ENCODE assay signal across 9 cellular contexts in the genomic region with DNA sequence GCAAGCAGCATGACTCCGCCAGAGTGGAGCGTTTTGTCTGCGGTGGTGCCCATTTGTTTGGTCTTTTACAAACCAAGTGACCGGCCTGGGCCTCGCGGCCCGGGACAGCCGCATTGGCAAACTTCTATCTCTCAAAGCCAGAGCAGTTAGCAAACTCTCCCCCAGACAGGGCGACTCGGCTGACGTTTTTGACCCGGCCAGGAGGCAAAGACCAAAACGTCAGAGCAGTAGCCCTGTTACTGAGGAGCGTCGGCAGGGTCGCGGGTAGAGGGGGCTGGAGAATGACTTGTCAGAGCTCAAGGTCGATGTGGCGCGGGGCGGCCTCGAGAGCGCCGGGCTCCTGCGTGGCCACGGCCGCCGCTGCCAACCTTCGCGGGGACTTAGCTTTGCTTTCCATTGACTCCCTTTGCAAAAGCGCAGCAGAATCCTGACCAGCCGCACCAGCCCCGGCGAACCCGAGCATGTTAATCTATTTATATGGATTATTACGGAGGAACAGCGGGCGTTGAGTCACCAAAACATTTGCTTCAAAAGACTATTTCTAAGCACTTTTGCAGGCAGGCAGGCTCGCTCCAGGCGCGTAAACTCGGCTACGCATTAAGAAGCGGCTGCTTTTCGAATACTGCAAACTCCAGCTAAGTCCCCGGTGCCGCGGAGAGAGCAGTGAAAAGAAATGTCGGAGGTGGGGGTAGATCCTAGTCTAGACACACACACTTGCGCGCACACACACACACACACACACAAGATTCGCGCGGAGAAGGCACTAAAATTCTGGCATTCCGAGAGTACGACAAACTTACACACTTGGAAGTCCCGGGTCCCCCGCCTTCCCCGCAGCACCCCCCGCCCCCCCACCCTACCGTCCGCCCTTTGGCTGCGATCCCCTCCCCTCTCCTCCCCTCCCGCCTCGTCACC. TPM values are rescaled to one million over a fixed set of nuclear protein-coding genes. Genes with fewer than 3 reads are reported as not detected.
A peak's percentile ranks its signal among the peaks of the same experiment; 100 is the strongest.
DNase-seq lines count a peak whose midpoint lies in the region; ATAC-seq, FAIRE-seq and TF ChIP-seq lines count a peak whose summit lies in the region.
"Had no signal": no experiment of that assay in that cellular context is flagged by ENCODE, and none has a peak within 500 bp of the region (broad histone marks: within the 10 kb centered on the region; RNA-seq: fewer than 3 reads in every experiment).

No MANE protein-coding gene starts in this region.

- H3K9me3 ChIP-seq in fibroblast of lung (ENCODE audit: control insufficient read depth, insufficient read depth, low read depth, low read length) (no peaks in the 10 kb centered on the region), neuronal stem cell (replicated peaks in 1 of 2; ENCODE audit: control insufficient read depth in 2 of 2, insufficient read depth in 1 of 2, low read depth in 1 of 2, low read length in 2 of 2) (peaks cover 0 to 3% of the 10 kb centered on the region in 2 donors)

- CTCF ChIA-PET in RWPE1 (lab: Yijun Ruan, JAX), result interaction anchor here (0.6 to 1.4 kb wide), 7 partner anchors 162 to 1353 kb away, joined by 3 to 8 read pairs (median 4); no protein-coding TSS in a partner anchor

- H2AK5ac ChIP-seq in neuronal stem cell (ENCODE audit: low read depth, low read length), result peak overlapping the region; percentile 47

- H3K23ac ChIP-seq in neuronal stem cell (ENCODE audit: low read depth, low read length, poor library complexity), result no peak overlapping the region

- H3K9ac ChIP-seq in fibroblast of lung (ENCODE audit: insufficient read depth, low read length) (peak overlapping the region; percentile 20), neuronal stem cell (ENCODE audit: low read depth, low read length, poor library complexity) (peak overlapping the region; percentile 87)

- H2BK5ac ChIP-seq in neuronal stem cell (ENCODE audit: low read length), result peak overlapping the region; percentile 44

- POLR2A ChIA-PET in RWPE1 (lab: Yijun Ruan, JAX; ENCODE audit: low non-redundant PET), result interaction anchor here (0.6 to 1.0 kb wide), 6 partner anchors 9 to 419 kb away, joined by 3 to 12 read pairs (median 4); no protein-coding TSS in a partner anchor

- TF ChIP-seq CTCF in RWPE1 (conservative IDR thresholded peaks at IDR 0.05; ENCODE audit: low read depth), result no peak
- no peak for TF ChIP-seq CTCF in fibroblast of lung (conservative IDR thresholded peaks at IDR 0.05 in 1 of 2, IDR thresholded peaks at IDR 0.05 in 1 of 2; ENCODE audit: low read depth in 1 of 2, low read length in 2 of 2)

- H3K4ac ChIP-seq in neuronal stem cell (ENCODE audit: low read length), result no peak overlapping the region

- H4K20me1 ChIP-seq in fibroblast of lung (ENCODE audit: control insufficient read depth, extremely low read depth, insufficient read depth, low read length), result no peaks in the 10 kb centered on the region

- H3K18ac ChIP-seq in neuronal stem cell (ENCODE audit: low read length), result peak overlapping the region; percentile 55

- ATAC-seq in HG03460 (IDR thresholded peaks at IDR 0.05; ENCODE audit: unreplicated experiment), result no peak

- H3K27ac ChIP-seq in RWPE1 (peak overlapping the region; percentile 89), fibroblast of lung (ENCODE audit: insufficient read depth, low read length) (peak overlapping the region; percentile 22), neuronal stem cell (replicated peaks; ENCODE audit: low read length) (no peak overlapping the region)

- WGBS in neuronal stem cell (ENCODE audit: extremely low coverage in 2 of 2, insufficient read length in 2 of 2, insufficient replicate concordance in 1 of 2), 2 donors, result no CpG with 5 or more reads among the region's 65 CpGs

- H4K91ac ChIP-seq in neuronal stem cell (ENCODE audit: low read depth, low read length, poor library complexity), result no peak overlapping the region

- no peak for TF ChIP-seq POLR2A in H54 (IDR thresholded peaks at IDR 0.05; ENCODE audit: low read depth, low read length)

- DNase-seq in AG20443 (ENCODE audit: low spot score), result peak; percentile 52
- DNase-seq in H54 (ENCODE audit: insufficient read length, low spot score), result peak; percentile 80
- peak; percentile 63 for DNase-seq in RWPE1 (ENCODE audit: low spot score)
- peak; percentile 87 to 90 for DNase-seq in fibroblast of lung (ENCODE audit: low read depth in 2 of 2)
- DNase-seq in neuronal stem cell (ENCODE audit: low spot score), result no peak
- DNase-seq in NCI-H187 (lab: John Stamatoyannopoulos, UW), result no peak
- no peak for DNase-seq in kidney glomerular epithelial cell (lab: John Stamatoyannopoulos, UW)

- H4K8ac ChIP-seq in neuronal stem cell (ENCODE audit: low read depth, low read length), result no peak overlapping the region

- H2AFZ ChIP-seq in fibroblast of lung (ENCODE audit: low read length) (peak overlapping the region; percentile 60), neuronal stem cell (ENCODE audit: low read length) (peak overlapping the region; percentile 83)

- peak overlapping the region; percentile 35 to 94 (median 62) for H3K4me3 ChIP-seq in fibroblast of lung (replicated peaks in 1 of 4; ENCODE audit: control extremely low read depth in 1 of 4, insufficient read depth in 1 of 4, low read depth in 3 of 4, low read length in 4 of 4)
- peak overlapping the region; percentile 65 to 85 for H3K4me3 ChIP-seq in neuronal stem cell (ENCODE audit: low read length in 2 of 2)

- H3K27me3 ChIP-seq in fibroblast of lung (ENCODE audit: control insufficient read depth, insufficient read depth, low read length) (peaks cover 28% of the 10 kb centered on the region), neuronal stem cell (ENCODE audit: control insufficient read depth in 3 of 3, insufficient read depth in 3 of 3, low read depth in 1 of 3, low read length in 3 of 3) (peaks cover 8 to 64% (median 36%) of the 10 kb centered on the region in 3 experiments)

- H3K4me1 ChIP-seq in fibroblast of lung (ENCODE audit: control insufficient read depth, extremely low read depth, insufficient read depth, low read length) (peaks cover 7% of the 10 kb centered on the region), neuronal stem cell (ENCODE audit: control insufficient read depth in 2 of 2, insufficient read depth in 1 of 2, low read depth in 1 of 2, low read length in 2 of 2) (peaks cover 6 to 22% of the 10 kb centered on the region in 2 donors)

- no peak overlapping the region for H2BK15ac ChIP-seq in neuronal stem cell (ENCODE audit: low read length)

- peak overlapping the region; percentile 69 for H2BK12ac ChIP-seq in neuronal stem cell (ENCODE audit: low read length)

- no peak overlapping the region for H3K14ac ChIP-seq in neuronal stem cell (ENCODE audit: low read length)

- H3K36me3 ChIP-seq in fibroblast of lung (ENCODE audit: control insufficient read depth, insufficient read depth, low read length) (peaks cover 6% of the 10 kb centered on the region), neuronal stem cell (replicated peaks in 1 of 2; ENCODE audit: control insufficient read depth in 2 of 2, insufficient read depth in 2 of 2, low read length in 2 of 2) (peaks cover 9 to 16% of the 10 kb centered on the region in 2 donors)

- peak overlapping the region; percentile 96 for H3K4me2 ChIP-seq in fibroblast of lung (ENCODE audit: extremely low read depth, insufficient read depth, low read length)
- peak overlapping the region; percentile 93 for H3K4me2 ChIP-seq in neuronal stem cell (ENCODE audit: insufficient read depth, low read length, poor library complexity, severe bottlenecking)

- FAIRE-seq in H54 (lab: Jason Lieb, UNC), result no peak

- H2BK120ac ChIP-seq in neuronal stem cell (ENCODE audit: low read depth, low read length), result no peak overlapping the region

- peaks cover 30% of the 10 kb centered on the region for H3K79me2 ChIP-seq in fibroblast of lung (ENCODE audit: control insufficient read depth, insufficient read depth, low read length)

- H3K79me1 ChIP-seq in neuronal stem cell (ENCODE audit: low read depth, low read length), result peaks cover 16% of the 10 kb centered on the region

RNA-seq across cellular contexts. Expression of a gene that starts 0.6 kb away (rescaled TPM):
- total RNA-seq in fibroblast of lung, result 4.1 and 5.4 TPM in 2 replicates
- 3.1 and 12.5 TPM in 2 replicates for polyA plus RNA-seq in fibroblast of lung
- polyA plus RNA-seq in fibroblast of lung (2012), result 6.2 and 20.5 TPM in 2 replicates
- polyA minus RNA-seq in fibroblast of lung (ENCODE audit: low replicate concordance), result 2.3 and 5.8 TPM in 2 replicates
- polyA plus RNA-seq in neuronal stem cell (2013, experiment 1 of 2), result 65.2 TPM
- polyA plus RNA-seq in neuronal stem cell (2013, experiment 2 of 2), result 69.2 TPM
- total RNA-seq: lung microvascular endothelial cell had no signal

Comparison
In these comparisons a context has a peak if more than half of its experiments do, and no peak if none do; other contexts are left out.
1. DNase-seq: peak in AG20443 (single experiment), H54 (single experiment), RWPE1 (single experiment) and fibroblast of lung (2 of 2); none in neuronal stem cell (single experiment), NCI-H187 (0 of 2) and kidney glomerular epithelial cell (single experiment).